In the genomic region with DNA sequence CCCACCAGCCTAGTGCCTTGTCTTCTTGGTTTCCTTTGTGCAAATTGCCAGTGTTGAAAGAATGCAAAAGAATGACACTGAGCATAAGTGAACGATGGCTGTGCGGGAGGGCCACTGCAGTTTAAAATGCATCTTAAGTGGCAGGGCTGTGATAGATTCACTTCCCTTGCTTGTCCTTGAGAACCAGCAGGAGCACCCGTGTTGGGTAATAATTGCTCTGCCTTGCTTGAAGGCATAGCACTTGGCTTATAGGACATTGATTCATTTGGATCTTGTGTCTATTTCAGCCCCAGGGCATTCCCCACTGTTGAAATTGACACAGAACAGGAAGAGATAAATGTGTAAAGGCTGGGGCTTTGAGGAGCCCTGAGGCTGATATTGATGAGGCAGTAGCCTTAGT, we compare ENCODE assay signal across 1 cellular context.
TF ChIP-seq lines count a peak whose summit lies in the region.

No MANE protein-coding gene starts in this region.

TF ChIP-seq in HepG2, 621 proteins besides CTCF, POLR2A, EP300 and RAD21 (continued from another document):
- TF ChIP-seq, protein P1, sequence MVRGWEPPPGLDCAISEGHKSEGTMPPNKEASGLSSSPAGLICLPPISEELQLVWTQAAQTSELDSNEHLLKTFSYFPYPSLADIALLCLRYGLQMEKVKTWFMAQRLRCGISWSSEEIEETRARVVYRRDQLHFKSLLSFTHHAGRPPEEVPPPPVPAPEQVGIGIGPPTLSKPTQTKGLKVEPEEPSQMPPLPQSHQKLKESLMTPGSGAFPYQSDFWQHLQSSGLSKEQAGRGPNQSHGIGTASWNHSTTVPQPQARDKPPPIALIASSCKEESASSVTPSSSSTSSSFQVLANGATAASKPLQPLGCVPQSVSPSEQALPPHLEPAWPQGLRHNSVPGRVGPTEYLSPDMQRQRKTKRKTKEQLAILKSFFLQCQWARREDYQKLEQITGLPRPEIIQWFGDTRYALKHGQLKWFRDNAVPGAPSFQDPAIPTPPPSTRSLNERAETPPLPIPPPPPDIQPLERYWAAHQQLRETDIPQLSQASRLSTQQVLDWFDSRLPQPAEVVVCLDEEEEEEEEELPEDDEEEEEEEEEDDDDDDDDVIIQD (CRISPR knock-in tag; IDR thresholded peaks at IDR 0.05; ENCODE audit: low read depth) = no peak
- no peak for TF ChIP-seq RXRB (CRISPR knock-in tag; IDR thresholded peaks at IDR 0.05; ENCODE audit: borderline replicate concordance)
- TF ChIP-seq, protein P2, sequence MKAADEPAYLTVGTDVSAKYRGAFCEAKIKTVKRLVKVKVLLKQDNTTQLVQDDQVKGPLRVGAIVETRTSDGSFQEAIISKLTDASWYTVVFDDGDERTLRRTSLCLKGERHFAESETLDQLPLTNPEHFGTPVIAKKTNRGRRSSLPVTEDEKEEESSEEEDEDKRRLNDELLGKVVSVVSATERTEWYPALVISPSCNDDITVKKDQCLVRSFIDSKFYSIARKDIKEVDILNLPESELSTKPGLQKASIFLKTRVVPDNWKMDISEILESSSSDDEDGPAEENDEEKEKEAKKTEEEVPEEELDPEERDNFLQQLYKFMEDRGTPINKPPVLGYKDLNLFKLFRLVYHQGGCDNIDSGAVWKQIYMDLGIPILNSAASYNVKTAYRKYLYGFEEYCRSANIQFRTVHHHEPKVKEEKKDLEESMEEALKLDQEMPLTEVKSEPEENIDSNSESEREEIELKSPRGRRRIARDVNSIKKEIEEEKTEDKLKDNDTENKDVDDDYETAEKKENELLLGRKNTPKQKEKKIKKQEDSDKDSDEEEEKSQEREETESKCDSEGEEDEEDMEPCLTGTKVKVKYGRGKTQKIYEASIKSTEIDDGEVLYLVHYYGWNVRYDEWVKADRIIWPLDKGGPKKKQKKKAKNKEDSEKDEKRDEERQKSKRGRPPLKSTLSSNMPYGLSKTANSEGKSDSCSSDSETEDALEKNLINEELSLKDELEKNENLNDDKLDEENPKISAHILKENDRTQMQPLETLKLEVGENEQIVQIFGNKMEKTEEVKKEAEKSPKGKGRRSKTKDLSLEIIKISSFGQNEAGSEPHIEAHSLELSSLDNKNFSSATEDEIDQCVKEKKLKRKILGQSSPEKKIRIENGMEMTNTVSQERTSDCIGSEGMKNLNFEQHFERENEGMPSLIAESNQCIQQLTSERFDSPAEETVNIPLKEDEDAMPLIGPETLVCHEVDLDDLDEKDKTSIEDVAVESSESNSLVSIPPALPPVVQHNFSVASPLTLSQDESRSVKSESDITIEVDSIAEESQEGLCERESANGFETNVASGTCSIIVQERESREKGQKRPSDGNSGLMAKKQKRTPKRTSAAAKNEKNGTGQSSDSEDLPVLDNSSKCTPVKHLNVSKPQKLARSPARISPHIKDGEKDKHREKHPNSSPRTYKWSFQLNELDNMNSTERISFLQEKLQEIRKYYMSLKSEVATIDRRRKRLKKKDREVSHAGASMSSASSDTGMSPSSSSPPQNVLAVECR (CRISPR knock-in tag; IDR thresholded peaks at IDR 0.05; ENCODE audit: borderline replicate concordance) = no peak
- TF ChIP-seq, protein P3, sequence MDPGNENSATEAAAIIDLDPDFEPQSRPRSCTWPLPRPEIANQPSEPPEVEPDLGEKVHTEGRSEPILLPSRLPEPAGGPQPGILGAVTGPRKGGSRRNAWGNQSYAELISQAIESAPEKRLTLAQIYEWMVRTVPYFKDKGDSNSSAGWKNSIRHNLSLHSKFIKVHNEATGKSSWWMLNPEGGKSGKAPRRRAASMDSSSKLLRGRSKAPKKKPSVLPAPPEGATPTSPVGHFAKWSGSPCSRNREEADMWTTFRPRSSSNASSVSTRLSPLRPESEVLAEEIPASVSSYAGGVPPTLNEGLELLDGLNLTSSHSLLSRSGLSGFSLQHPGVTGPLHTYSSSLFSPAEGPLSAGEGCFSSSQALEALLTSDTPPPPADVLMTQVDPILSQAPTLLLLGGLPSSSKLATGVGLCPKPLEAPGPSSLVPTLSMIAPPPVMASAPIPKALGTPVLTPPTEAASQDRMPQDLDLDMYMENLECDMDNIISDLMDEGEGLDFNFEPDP (CRISPR knock-in tag; conservative IDR thresholded peaks at IDR 0.05) = no peak
- TF ChIP-seq, protein P4, sequence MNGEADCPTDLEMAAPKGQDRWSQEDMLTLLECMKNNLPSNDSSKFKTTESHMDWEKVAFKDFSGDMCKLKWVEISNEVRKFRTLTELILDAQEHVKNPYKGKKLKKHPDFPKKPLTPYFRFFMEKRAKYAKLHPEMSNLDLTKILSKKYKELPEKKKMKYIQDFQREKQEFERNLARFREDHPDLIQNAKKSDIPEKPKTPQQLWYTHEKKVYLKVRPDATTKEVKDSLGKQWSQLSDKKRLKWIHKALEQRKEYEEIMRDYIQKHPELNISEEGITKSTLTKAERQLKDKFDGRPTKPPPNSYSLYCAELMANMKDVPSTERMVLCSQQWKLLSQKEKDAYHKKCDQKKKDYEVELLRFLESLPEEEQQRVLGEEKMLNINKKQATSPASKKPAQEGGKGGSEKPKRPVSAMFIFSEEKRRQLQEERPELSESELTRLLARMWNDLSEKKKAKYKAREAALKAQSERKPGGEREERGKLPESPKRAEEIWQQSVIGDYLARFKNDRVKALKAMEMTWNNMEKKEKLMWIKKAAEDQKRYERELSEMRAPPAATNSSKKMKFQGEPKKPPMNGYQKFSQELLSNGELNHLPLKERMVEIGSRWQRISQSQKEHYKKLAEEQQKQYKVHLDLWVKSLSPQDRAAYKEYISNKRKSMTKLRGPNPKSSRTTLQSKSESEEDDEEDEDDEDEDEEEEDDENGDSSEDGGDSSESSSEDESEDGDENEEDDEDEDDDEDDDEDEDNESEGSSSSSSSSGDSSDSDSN (CRISPR knock-in tag; IDR thresholded peaks at IDR 0.05) = no peak
- no peak for TF ChIP-seq ZNF713 (CRISPR knock-in tag; IDR thresholded peaks at IDR 0.05)
- no peak for TF ChIP-seq ZNF790 (CRISPR knock-in tag; IDR thresholded peaks at IDR 0.05; ENCODE audit: borderline replicate concordance)
